Comparison of ENCODE assay signal across 28 cellular contexts in the genomic region with DNA sequence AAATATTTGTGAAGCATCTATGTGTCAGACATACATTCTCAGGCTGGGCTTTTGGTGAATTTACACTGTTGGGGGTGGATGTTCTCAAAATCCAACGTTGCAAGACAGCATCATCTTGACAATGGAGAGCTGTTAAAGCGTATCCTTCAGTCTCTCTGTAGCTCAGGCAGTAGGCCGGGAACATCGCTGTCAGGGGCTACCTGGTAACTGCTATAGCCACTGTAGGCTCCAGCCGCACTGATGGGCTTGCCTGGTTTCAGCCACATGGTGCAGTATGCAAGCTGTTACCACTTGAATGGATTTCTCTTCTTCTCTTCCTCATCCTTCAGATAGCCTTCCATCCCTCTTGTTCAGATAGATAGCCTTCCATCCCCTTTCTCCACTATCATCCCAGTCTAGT. TPM values are rescaled to one million over a fixed set of nuclear protein-coding genes. Genes with fewer than 3 reads are reported as not detected.
"Had no signal": no experiment of that assay in that cellular context is flagged by ENCODE, and none has a peak within 500 bp of the region (broad histone marks: within the 10 kb centered on the region; RNA-seq: fewer than 3 reads in every experiment).

No MANE protein-coding gene starts in this region.

- H3K9me3 ChIP-seq: ovary, psoas muscle, right lobe of liver, sigmoid colon, stomach, thoracic aorta, thyroid gland, tibial nerve, upper lobe of left lung, vagina had no signal

- H2AFZ ChIP-seq: neural progenitor cell, parathyroid adenoma had no signal

- H3K4me2 ChIP-seq: neural progenitor cell had no signal

- H3K27ac ChIP-seq: neural progenitor cell, ovary, parathyroid adenoma, psoas muscle, right lobe of liver, sigmoid colon, stomach, thoracic aorta, thyroid gland, tibial nerve, upper lobe of left lung, vagina had no signal

- H3K79me2 ChIP-seq: parathyroid adenoma had no signal

- H3K4me3 ChIP-seq: neural progenitor cell, ovary, psoas muscle, right lobe of liver, sigmoid colon, stomach, thoracic aorta, thyroid gland, tibial nerve, upper lobe of left lung, vagina had no signal

- H3K27me3 ChIP-seq: neural progenitor cell, ovary, right lobe of liver, sigmoid colon, thyroid gland, tibial nerve, upper lobe of left lung, vagina had no signal

- H3K36me3 ChIP-seq: neural progenitor cell, ovary, right lobe of liver, sigmoid colon, stomach, thoracic aorta, thyroid gland, tibial nerve, upper lobe of left lung, vagina had no signal

- H3K4me1 ChIP-seq: neural progenitor cell, parathyroid adenoma, psoas muscle, right lobe of liver, sigmoid colon, stomach, thyroid gland, tibial nerve, upper lobe of left lung, vagina had no signal

- H3K9ac ChIP-seq: neural progenitor cell, parathyroid adenoma had no signal

- ATAC-seq: natural killer cell; psoas muscle; right cardiac atrium; right lobe of liver; stimulated activated effector memory CD8-positive, alpha-beta T cell treated with anti-CD3 and anti-CD28 coated beads, Interleukin-12 subunit alpha, Interleukin-12 subunit beta, amount 100 ng/mL, for 72 hours; stimulated activated naive B cell treated with anti-CD40 and anti-IgM and Interleukin-4, amounts not matched to agents 10 μg/mL and 1 μg/mL and 100 μg/mL, for 72 hours had no signal

- DNase-seq: natural killer cell; occipital lobe; ovary; posterior cingulate gyrus; psoas muscle; right lobe of liver; sigmoid colon; small intestine; stimulated activated CD4-positive, alpha-beta T cell treated with anti-CD3 and anti-CD28 coated beads, Interleukin-15, amount 100 ng/mL, for 24 hours; stimulated activated CD4-positive, alpha-beta T cell treated with anti-CD3 and anti-CD28 coated beads, Interleukin-2, amount 100 ng/mL, for 24 hours; stimulated activated CD4-positive, alpha-beta T cell treated with anti-CD3 and anti-CD28 coated beads, Interleukin-2, amount 100 ng/mL, for 48 hours; stimulated activated CD4-positive, alpha-beta T cell treated with anti-CD3 and anti-CD28 coated beads, Interleukin-4, amount 100 ng/mL, for 24 hours; stimulated activated naive B cell treated with anti-CD40 and anti-IgM and Interleukin-4, amounts not matched to agents 10 μg/mL and 1 μg/mL and 100 μg/mL, for 72 hours; stimulated activated naive CD4-positive, alpha-beta T cell treated with Interleukin-2 at 50 U/mL for 16 hours; stomach; thyroid gland; trophoblast cell had no signal

RNA-seq across cellular contexts. Expression of a gene that starts 51.7 kb away (rescaled TPM):
- total RNA-seq: natural killer cell, progenitor cell of endocrine pancreas, renal cortical epithelial cell, right cardiac atrium, sigmoid colon, skeletal muscle tissue, thyroid gland, vagina had no signal
